ENCODE assay signal across 17 cellular contexts in the genomic region with DNA sequence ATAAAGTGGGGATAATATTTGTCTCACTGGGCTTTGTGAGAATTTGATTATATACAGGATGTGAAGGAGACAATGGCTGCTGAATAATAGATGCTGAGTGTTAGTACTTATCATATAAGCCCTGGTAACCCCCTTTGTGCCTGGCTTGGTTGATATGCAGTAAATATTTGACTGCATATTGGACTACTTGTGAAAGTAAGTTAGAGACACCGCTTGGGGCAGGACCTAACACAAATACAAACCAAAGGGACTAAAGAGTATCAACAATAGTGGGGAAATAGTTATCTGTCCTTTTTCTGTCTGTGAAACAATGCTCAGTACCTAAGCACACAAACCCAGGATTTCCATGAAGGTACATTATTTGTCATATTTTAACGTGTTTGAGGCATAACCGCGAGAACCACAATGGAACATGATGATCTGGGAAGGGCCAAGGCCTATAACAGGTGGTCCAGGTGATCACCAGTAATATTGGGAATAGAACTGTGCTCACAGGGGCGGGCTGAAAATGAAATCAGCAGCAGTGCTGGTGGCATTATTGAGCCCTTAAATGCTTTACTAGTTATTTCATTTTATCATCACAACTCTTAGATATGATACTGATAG.
DNase-seq lines count a peak whose midpoint lies in the region; TF ChIP-seq lines count a peak whose summit lies in the region.
"Had no signal": no experiment of that assay in that cellular context is flagged by ENCODE, and none has a peak within 500 bp of the region (broad histone marks: within the 10 kb centered on the region; RNA-seq: fewer than 3 reads in every experiment).

No MANE protein-coding gene starts in this region.

- no peak overlapping the region for H3K4me3 Mint-ChIP-seq in activated CD4-positive, alpha-beta T cell treated with anti-CD3 and anti-CD28 coated beads, Interleukin-2, amount 10 ng/mL, durations not matched to agents 24 days and 14 days
- no peak overlapping the region for H3K4me3 Mint-ChIP-seq in activated naive CD8-positive, alpha-beta T cell

- H3K27ac ChIP-seq in right atrium auricular region, result no peak overlapping the region
- no peak overlapping the region for H3K27ac ChIP-seq in Peyer's patch
- H3K27ac ChIP-seq in coronary artery, result no peak overlapping the region
- H3K27ac ChIP-seq: GM23248, HL-60 had no signal

- no peaks in the 10 kb centered on the region for H3K36me3 ChIP-seq in right atrium auricular region
- H3K36me3 ChIP-seq in Peyer's patch, result no peaks in the 10 kb centered on the region

- no peak for TF ChIP-seq POLR2A in Peyer's patch (IDR thresholded peaks at IDR 0.05)

- peaks cover 12% of the 10 kb centered on the region for H3K4me1 Mint-ChIP-seq in activated CD4-positive, alpha-beta T cell treated with anti-CD3 and anti-CD28 coated beads, Interleukin-2, amount 10 ng/mL, durations not matched to agents 24 days and 14 days
- H3K4me1 Mint-ChIP-seq in activated naive CD8-positive, alpha-beta T cell (ENCODE audit: low read depth), result peaks cover 15% of the 10 kb centered on the region

- H3K27me3 ChIP-seq in right atrium auricular region (no peaks in the 10 kb centered on the region), Peyer's patch (no peaks in the 10 kb centered on the region)

- no peak overlapping the region for H3K4me3 ChIP-seq in right atrium auricular region
- H3K4me3 ChIP-seq in Peyer's patch, result no peak overlapping the region
- no peak overlapping the region for H3K4me3 ChIP-seq in coronary artery
- H3K4me3 ChIP-seq: GM23248, K562 had no signal

- intact Hi-C loops in activated CD4-positive, alpha-beta T cell treated with anti-CD3 and anti-CD28 coated beads, Interleukin-2, amount 10 ng/mL, durations not matched to agents 24 days and 14 days (cut with micrococcal nuclease), result loop anchor here (5.0 kb wide), 3 partner anchors 70 to 745 kb away; partner anchors contain the start of gene VLDLR

- H3K9me3 ChIP-seq in right atrium auricular region (no peaks in the 10 kb centered on the region), Peyer's patch (no peaks in the 10 kb centered on the region)

- DNase-seq in activated CD4-positive, alpha-beta T cell treated with anti-CD3 and anti-CD28 coated beads for 48 hours, result peak; percentile 31
- DNase-seq in activated CD4-positive, alpha-beta T cell treated with anti-CD3 and anti-CD28 coated beads, Interleukin-2, amount 10 ng/mL, durations not matched to agents 24 days and 14 days, result no peak
- DNase-seq in stimulated activated CD4-positive, alpha-beta T cell treated with anti-CD3 and anti-CD28 coated beads, Interleukin-4, amount 100 ng/mL, for 24 hours, result peak; percentile 17
- no peak for DNase-seq in stimulated activated CD4-positive, alpha-beta T cell treated with anti-CD3 and anti-CD28 coated beads, Interleukin-1b, Interleukin-23, amount 100 ng/mL, for 48 hours
- no peak for DNase-seq in right atrium auricular region (ENCODE audit: low spot score)
- DNase-seq in Peyer's patch, result no peak
- no peak for DNase-seq in coronary artery (ENCODE audit: low spot score)
- DNase-seq: C1 segment of cervical spinal cord; DMS 273 treated with DMSO at 0.1 percent for 48 hours; GM23248; NCI-H1092; NCI-H345; NCI-H526 treated with DMSO at 0.1 percent for 48 hours; NK-92 treated with Interleukin-12 subunit alpha and Interleukin-12 subunit beta, amount 100 ng/mL, for 24 hours had no signal

- no peak for TF ChIP-seq CTCF in right atrium auricular region (IDR thresholded peaks at IDR 0.05)
- no peak for TF ChIP-seq CTCF in Peyer's patch (IDR thresholded peaks at IDR 0.05)
- TF ChIP-seq CTCF in coronary artery (IDR thresholded peaks at IDR 0.05), result no peak

- H3K9me3 Mint-ChIP-seq in activated CD4-positive, alpha-beta T cell treated with anti-CD3 and anti-CD28 coated beads, Interleukin-2, amount 10 ng/mL, durations not matched to agents 24 days and 14 days, result no peaks in the 10 kb centered on the region
- H3K9me3 Mint-ChIP-seq in activated naive CD8-positive, alpha-beta T cell (ENCODE audit: low read depth), result no peaks in the 10 kb centered on the region

- H3K27me3 Mint-ChIP-seq in activated CD4-positive, alpha-beta T cell treated with anti-CD3 and anti-CD28 coated beads, Interleukin-2, amount 10 ng/mL, durations not matched to agents 24 days and 14 days, result peaks cover 11% of the 10 kb centered on the region
- peaks cover 2% of the 10 kb centered on the region for H3K27me3 Mint-ChIP-seq in activated naive CD8-positive, alpha-beta T cell

- H3K27ac Mint-ChIP-seq in activated CD4-positive, alpha-beta T cell treated with anti-CD3 and anti-CD28 coated beads, Interleukin-2, amount 10 ng/mL, durations not matched to agents 24 days and 14 days, result no peak overlapping the region
- H3K27ac Mint-ChIP-seq in activated naive CD8-positive, alpha-beta T cell, result peak overlapping the region; percentile 41

- H3K36me3 Mint-ChIP-seq in activated CD4-positive, alpha-beta T cell treated with anti-CD3 and anti-CD28 coated beads, Interleukin-2, amount 10 ng/mL, durations not matched to agents 24 days and 14 days (ENCODE audit: low read depth), result no peaks in the 10 kb centered on the region
- H3K36me3 Mint-ChIP-seq in activated naive CD8-positive, alpha-beta T cell, result no peaks in the 10 kb centered on the region

- H3K4me1 ChIP-seq in right atrium auricular region (no peaks in the 10 kb centered on the region), Peyer's patch (no peaks in the 10 kb centered on the region)

Comparison
In these comparisons a context has a peak if more than half of its experiments do, and no peak if none do; other contexts are left out.
1. DNase-seq: peak in activated CD4-positive, alpha-beta T cell treated with anti-CD3 and anti-CD28 coated beads for 48 hours (single experiment) and stimulated activated CD4-positive, alpha-beta T cell treated with anti-CD3 and anti-CD28 coated beads, Interleukin-4, amount 100 ng/mL, for 24 hours (single experiment); none in activated CD4-positive, alpha-beta T cell treated with anti-CD3 and anti-CD28 coated beads, Interleukin-2, amount 10 ng/mL, durations not matched to agents 24 days and 14 days (single experiment), stimulated activated CD4-positive, alpha-beta T cell treated with anti-CD3 and anti-CD28 coated beads, Interleukin-1b, Interleukin-23, amount 100 ng/mL, for 48 hours (single experiment), right atrium auricular region (single experiment), Peyer's patch (0 of 3) and coronary artery (single experiment).